ENCODE assay signal across 17 cellular contexts in genomic region chr12:106837782-106838181, GRCh38.
DNase-seq lines count a peak whose midpoint lies in the region; ATAC-seq and TF ChIP-seq lines count a peak whose summit lies in the region.
"Had no signal": no experiment of that assay in that cellular context is flagged by ENCODE, and none has a peak within 500 bp of the region (broad histone marks: within the 10 kb centered on the region; RNA-seq: fewer than 3 reads in every experiment).

No MANE protein-coding gene starts in this region.

- TF ChIP-seq EP300 in transverse colon (IDR thresholded peaks at IDR 0.05; ENCODE audit: low read depth): no peak

- no peak for DNase-seq in cardiac muscle cell (ENCODE audit: low read depth in 1 of 2, low spot score in 1 of 2)
- DNase-seq in right cardiac atrium: no peak
- DNase-seq in left colon: no peak
- peak; percentile 22 for DNase-seq in transverse colon
- DNase-seq in breast epithelium (ENCODE audit: low spot score in 2 of 2): no peak
- DNase-seq in SHP77 treated with DMSO at 0.1 percent for 48 hours (lab: John Stamatoyannopoulos, UW): no peak
- DNase-seq: Caco-2; CD4-positive, CD25-positive, alpha-beta regulatory T cell; CD8-positive, alpha-beta T cell; DMS153; DND-41; GM23248; H9 had no signal

- H3K4me3 ChIP-seq in cardiac muscle cell (no peak overlapping the region), right cardiac atrium (ENCODE audit: low read length) (no peak overlapping the region), transverse colon (no peak overlapping the region), breast epithelium (no peak overlapping the region)
- H3K4me3 ChIP-seq: BLaER1, GM23248 had no signal

- H3K36me3 ChIP-seq in cardiac muscle cell (no peaks in the 10 kb centered on the region), transverse colon (peaks cover 0 to 5% (median 1%) of the 10 kb centered on the region in 4 donors), breast epithelium (no peaks in the 10 kb centered on the region)

- peak overlapping the region; percentile 93 for H3K27ac ChIP-seq in cardiac muscle cell
- no peak overlapping the region for H3K27ac ChIP-seq in right cardiac atrium (ENCODE audit: low read length)
- no peak overlapping the region for H3K27ac ChIP-seq in transverse colon
- no peak overlapping the region for H3K27ac ChIP-seq in breast epithelium
- H3K27ac ChIP-seq: 22Rv1, BLaER1, C4-2B, GM23248 had no signal

- TF ChIP-seq POLR2A in transverse colon (IDR thresholded peaks at IDR 0.05) (no peak), breast epithelium (IDR thresholded peaks at IDR 0.05) (no peak)

- in situ Hi-C loops in transverse colon (cut with MboI; ENCODE audit: low pct_ligation_motif_present in 1 of 4, low pct_unique_long_range_greater_than_20kb in 1 of 4, low sequenced_read_pairs in 3 of 4): loop anchor here in 1 of 4 donors (25.0 kb wide), 1 partner anchor 450 kb away; no protein-coding TSS in a partner anchor

- H3K9me3 ChIP-seq in cardiac muscle cell (ENCODE audit: low read depth): no peaks in the 10 kb centered on the region
- H3K9me3 ChIP-seq in right cardiac atrium (ENCODE audit: control insufficient read depth, low read length): no peaks in the 10 kb centered on the region
- H3K9me3 ChIP-seq in transverse colon: no peaks in the 10 kb centered on the region
- no peaks in the 10 kb centered on the region for H3K9me3 ChIP-seq in breast epithelium
- H3K9me3 ChIP-seq: BLaER1, Caco-2 had no signal

- intact Hi-C loops in right cardiac atrium (cut with DNase I): no loop called here
- intact Hi-C loops in left colon (cut with DNase I, micrococcal nuclease): no loop called here
- intact Hi-C loops in transverse colon (cut with DNase I; ENCODE audit: low total_unique reads): loop anchor here (2.0 kb wide), 1 partner anchor 77 kb away; no protein-coding TSS in a partner anchor
- intact Hi-C loops in breast epithelium (cut with DNase I; ENCODE audit: low total_unique reads): loop anchor here (10.0 kb wide), 1 partner anchor 1583 kb away; no protein-coding TSS in a partner anchor

- H3K4me1 ChIP-seq in cardiac muscle cell (ENCODE audit: low read depth): peaks cover 56% of the 10 kb centered on the region
- peaks cover 2% of the 10 kb centered on the region for H3K4me1 ChIP-seq in right cardiac atrium (ENCODE audit: control insufficient read depth, insufficient read depth, low read length)
- peaks cover 19 to 38% (median 25%) of the 10 kb centered on the region in 4 donors for H3K4me1 ChIP-seq in transverse colon
- no peaks in the 10 kb centered on the region for H3K4me1 ChIP-seq in breast epithelium

- ATAC-seq in right cardiac atrium: no peak
- ATAC-seq in left colon: peak; percentile 71
- ATAC-seq: CD8-positive, alpha-beta T cell; HCT116 had no signal

- no peaks in the 10 kb centered on the region for H3K27me3 ChIP-seq in cardiac muscle cell
- no peaks in the 10 kb centered on the region for H3K27me3 ChIP-seq in right cardiac atrium (ENCODE audit: control insufficient read depth, insufficient read depth)
- no peaks in the 10 kb centered on the region for H3K27me3 ChIP-seq in transverse colon
- no peaks in the 10 kb centered on the region for H3K27me3 ChIP-seq in breast epithelium
- H3K27me3 ChIP-seq: BLaER1 had no signal

- 96% methylated on average over 8 of the region's 8 CpGs for WGBS in right cardiac atrium
- 64 to 68% methylated on average over 6 to 8 of the region's 8 CpGs for WGBS in transverse colon (ENCODE audit: low coverage in 1 of 2), 2 donors

- TF ChIP-seq CTCF in cardiac muscle cell (IDR thresholded peaks at IDR 0.05; ENCODE audit: low read depth, low read length) (no peak), transverse colon (IDR thresholded peaks at IDR 0.05) (no peak), breast epithelium (IDR thresholded peaks at IDR 0.05) (no peak)

Comparison
In these comparisons a context has a peak if more than half of its experiments do, and no peak if none do; other contexts are left out.
1. intact Hi-C loops: an anchor here in transverse colon (2.0 kb wide) and breast epithelium (10.0 kb wide); none called in right cardiac atrium and left colon.